Comparison of ENCODE assay signal across 1 cellular context in the genomic region with DNA sequence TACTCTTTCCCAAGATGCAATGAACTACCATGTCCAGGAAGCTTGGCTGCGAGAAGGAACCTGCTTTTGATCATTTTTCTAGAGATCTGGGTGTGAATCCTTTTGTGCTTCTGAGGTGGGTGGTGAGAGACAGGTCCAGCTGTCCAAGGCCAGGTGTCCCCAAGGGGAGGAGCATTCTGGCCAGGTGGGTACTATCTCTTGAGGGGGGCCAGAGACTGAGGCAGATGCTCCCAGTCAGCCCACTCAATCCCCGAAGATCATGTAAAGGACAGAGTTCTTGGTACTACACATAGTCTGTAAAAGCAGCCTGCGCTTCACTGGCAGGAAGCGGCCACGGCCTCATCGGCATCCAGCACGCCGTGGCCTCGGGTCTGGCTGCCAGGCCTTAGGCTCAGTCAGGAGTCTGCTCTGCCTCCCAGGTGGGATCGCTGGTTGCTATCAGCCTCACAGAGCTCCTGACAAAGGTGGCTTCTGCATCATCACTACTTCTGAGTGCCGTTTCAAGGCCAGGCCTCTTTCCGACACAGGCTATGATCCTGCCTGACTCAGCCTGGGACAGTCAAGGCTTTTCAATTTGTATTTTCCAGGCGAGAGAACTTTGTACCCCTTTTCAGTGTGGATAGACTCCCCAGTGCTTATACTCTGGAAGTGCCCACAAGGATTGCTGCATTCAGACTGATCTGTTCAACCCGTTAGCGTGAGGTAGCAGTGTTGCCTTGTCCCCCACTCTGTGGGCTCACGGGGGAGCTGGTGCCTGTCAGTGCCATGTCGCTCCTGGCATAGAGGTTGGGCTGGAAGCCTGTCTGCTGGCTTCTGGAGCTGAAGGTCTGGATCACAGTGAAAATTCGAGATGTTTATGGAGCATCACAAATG.
TF ChIP-seq lines count a peak whose summit lies in the region.

No MANE protein-coding gene starts in this region.

TF ChIP-seq in HepG2, 621 proteins besides CTCF, POLR2A, EP300 and RAD21 (continued from another document and continues in another):
- TF ChIP-seq, protein P1, sequence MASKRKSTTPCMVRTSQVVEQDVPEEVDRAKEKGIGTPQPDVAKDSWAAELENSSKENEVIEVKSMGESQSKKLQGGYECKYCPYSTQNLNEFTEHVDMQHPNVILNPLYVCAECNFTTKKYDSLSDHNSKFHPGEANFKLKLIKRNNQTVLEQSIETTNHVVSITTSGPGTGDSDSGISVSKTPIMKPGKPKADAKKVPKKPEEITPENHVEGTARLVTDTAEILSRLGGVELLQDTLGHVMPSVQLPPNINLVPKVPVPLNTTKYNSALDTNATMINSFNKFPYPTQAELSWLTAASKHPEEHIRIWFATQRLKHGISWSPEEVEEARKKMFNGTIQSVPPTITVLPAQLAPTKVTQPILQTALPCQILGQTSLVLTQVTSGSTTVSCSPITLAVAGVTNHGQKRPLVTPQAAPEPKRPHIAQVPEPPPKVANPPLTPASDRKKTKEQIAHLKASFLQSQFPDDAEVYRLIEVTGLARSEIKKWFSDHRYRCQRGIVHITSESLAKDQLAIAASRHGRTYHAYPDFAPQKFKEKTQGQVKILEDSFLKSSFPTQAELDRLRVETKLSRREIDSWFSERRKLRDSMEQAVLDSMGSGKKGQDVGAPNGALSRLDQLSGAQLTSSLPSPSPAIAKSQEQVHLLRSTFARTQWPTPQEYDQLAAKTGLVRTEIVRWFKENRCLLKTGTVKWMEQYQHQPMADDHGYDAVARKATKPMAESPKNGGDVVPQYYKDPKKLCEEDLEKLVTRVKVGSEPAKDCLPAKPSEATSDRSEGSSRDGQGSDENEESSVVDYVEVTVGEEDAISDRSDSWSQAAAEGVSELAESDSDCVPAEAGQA (IDR thresholded peaks at IDR 0.05; ENCODE audit: low read depth) = no peak
- TF ChIP-seq, protein P1 (CRISPR knock-in tag; IDR thresholded peaks at IDR 0.05; ENCODE audit: borderline replicate concordance) = no peak
- no peak for TF ChIP-seq TBP (CRISPR knock-in tag; IDR thresholded peaks at IDR 0.05)
- TF ChIP-seq, protein P2, sequence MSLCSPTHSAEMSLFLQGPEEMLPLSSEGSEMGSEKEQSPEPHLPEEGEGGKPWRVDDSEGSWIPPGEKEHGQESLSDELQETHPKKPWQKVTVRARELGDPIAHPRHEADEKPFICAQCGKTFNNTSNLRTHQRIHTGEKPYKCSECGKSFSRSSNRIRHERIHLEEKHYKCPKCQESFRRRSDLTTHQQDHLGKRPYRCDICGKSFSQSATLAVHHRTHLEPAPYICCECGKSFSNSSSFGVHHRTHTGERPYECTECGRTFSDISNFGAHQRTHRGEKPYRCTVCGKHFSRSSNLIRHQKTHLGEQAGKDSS (CRISPR knock-in tag; IDR thresholded peaks at IDR 0.05; ENCODE audit: borderline replicate concordance, low read depth) = no peak
- TF ChIP-seq, protein P3, sequence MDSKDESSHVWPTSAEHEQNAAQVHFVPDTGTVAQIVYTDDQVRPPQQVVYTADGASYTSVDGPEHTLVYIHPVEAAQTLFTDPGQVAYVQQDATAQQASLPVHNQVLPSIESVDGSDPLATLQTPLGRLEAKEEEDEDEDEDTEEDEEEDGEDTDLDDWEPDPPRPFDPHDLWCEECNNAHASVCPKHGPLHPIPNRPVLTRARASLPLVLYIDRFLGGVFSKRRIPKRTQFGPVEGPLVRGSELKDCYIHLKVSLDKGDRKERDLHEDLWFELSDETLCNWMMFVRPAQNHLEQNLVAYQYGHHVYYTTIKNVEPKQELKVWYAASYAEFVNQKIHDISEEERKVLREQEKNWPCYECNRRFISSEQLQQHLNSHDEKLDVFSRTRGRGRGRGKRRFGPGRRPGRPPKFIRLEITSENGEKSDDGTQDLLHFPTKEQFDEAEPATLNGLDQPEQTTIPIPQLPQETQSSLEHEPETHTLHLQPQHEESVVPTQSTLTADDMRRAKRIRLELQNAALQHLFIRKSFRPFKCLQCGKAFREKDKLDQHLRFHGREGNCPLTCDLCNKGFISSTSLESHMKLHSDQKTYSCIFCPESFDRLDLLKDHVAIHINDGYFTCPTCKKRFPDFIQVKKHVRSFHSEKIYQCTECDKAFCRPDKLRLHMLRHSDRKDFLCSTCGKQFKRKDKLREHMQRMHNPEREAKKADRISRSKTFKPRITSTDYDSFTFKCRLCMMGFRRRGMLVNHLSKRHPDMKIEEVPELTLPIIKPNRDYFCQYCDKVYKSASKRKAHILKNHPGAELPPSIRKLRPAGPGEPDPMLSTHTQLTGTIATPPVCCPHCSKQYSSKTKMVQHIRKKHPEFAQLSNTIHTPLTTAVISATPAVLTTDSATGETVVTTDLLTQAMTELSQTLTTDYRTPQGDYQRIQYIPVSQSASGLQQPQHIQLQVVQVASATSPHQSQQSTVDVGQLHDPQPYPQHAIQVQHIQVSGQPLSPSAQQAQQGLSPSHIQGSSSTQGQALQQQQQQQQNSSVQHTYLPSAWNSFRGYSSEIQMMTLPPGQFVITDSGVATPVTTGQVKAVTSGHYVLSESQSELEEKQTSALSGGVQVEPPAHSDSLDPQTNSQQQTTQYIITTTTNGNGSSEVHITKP (CRISPR knock-in tag; IDR thresholded peaks at IDR 0.05; ENCODE audit: low read depth) = no peak
- TF ChIP-seq, protein P4, sequence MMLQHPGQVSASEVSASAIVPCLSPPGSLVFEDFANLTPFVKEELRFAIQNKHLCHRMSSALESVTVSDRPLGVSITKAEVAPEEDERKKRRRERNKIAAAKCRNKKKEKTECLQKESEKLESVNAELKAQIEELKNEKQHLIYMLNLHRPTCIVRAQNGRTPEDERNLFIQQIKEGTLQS (CRISPR knock-in tag; IDR thresholded peaks at IDR 0.05) = peak; percentile 43; the same call in 1 of the 2 replicates
- TF ChIP-seq SP2 (CRISPR knock-in tag; IDR thresholded peaks at IDR 0.05) = no peak
- TF ChIP-seq SIN3B (IDR thresholded peaks at IDR 0.05; ENCODE audit: low read length) = no peak
- TF ChIP-seq ZNF282 (IDR thresholded peaks at IDR 0.05; ENCODE audit: partially characterized antibody) = no peak
- no peak for TF ChIP-seq ZFP36L2 (CRISPR knock-in tag; IDR thresholded peaks at IDR 0.05)
- TF ChIP-seq, protein P5, sequence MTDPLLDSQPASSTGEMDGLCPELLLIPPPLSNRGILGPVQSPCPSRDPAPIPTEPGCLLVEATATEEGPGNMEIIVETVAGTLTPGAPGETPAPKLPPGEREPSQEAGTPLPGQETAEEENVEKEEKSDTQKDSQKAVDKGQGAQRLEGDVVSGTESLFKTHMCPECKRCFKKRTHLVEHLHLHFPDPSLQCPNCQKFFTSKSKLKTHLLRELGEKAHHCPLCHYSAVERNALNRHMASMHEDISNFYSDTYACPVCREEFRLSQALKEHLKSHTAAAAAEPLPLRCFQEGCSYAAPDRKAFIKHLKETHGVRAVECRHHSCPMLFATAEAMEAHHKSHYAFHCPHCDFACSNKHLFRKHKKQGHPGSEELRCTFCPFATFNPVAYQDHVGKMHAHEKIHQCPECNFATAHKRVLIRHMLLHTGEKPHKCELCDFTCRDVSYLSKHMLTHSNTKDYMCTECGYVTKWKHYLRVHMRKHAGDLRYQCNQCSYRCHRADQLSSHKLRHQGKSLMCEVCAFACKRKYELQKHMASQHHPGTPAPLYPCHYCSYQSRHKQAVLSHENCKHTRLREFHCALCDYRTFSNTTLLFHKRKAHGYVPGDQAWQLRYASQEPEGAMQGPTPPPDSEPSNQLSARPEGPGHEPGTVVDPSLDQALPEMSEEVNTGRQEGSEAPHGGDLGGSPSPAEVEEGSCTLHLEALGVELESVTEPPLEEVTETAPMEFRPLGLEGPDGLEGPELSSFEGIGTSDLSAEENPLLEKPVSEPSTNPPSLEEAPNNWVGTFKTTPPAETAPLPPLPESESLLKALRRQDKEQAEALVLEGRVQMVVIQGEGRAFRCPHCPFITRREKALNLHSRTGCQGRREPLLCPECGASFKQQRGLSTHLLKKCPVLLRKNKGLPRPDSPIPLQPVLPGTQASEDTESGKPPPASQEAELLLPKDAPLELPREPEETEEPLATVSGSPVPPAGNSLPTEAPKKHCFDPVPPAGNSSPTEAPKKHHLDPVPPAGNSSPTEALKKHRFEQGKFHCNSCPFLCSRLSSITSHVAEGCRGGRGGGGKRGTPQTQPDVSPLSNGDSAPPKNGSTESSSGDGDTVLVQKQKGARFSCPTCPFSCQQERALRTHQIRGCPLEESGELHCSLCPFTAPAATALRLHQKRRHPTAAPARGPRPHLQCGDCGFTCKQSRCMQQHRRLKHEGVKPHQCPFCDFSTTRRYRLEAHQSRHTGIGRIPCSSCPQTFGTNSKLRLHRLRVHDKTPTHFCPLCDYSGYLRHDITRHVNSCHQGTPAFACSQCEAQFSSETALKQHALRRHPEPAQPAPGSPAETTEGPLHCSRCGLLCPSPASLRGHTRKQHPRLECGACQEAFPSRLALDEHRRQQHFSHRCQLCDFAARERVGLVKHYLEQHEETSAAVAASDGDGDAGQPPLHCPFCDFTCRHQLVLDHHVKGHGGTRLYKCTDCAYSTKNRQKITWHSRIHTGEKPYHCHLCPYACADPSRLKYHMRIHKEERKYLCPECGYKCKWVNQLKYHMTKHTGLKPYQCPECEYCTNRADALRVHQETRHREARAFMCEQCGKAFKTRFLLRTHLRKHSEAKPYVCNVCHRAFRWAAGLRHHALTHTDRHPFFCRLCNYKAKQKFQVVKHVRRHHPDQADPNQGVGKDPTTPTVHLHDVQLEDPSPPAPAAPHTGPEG (CRISPR knock-in tag; IDR thresholded peaks at IDR 0.05) = no peak
- TF ChIP-seq, protein P6, sequence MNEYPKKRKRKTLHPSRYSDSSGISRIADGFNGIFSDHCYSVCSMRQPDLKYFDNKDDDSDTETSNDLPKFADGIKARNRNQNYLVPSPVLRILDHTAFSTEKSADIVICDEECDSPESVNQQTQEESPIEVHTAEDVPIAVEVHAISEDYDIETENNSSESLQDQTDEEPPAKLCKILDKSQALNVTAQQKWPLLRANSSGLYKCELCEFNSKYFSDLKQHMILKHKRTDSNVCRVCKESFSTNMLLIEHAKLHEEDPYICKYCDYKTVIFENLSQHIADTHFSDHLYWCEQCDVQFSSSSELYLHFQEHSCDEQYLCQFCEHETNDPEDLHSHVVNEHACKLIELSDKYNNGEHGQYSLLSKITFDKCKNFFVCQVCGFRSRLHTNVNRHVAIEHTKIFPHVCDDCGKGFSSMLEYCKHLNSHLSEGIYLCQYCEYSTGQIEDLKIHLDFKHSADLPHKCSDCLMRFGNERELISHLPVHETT (CRISPR knock-in tag; conservative IDR thresholded peaks at IDR 0.05) = no peak
- TF ChIP-seq CBFB (CRISPR knock-in tag; IDR thresholded peaks at IDR 0.05) = no peak
- no peak for TF ChIP-seq RAD51 (IDR thresholded peaks at IDR 0.05; ENCODE audit: borderline replicate concordance)
- 0 out of 2 replicates have a peak, but pooled peaks have one; percentile 2 for TF ChIP-seq ZBTB7B (CRISPR knock-in tag; IDR thresholded peaks at IDR 0.05)
- TF ChIP-seq, protein P7, sequence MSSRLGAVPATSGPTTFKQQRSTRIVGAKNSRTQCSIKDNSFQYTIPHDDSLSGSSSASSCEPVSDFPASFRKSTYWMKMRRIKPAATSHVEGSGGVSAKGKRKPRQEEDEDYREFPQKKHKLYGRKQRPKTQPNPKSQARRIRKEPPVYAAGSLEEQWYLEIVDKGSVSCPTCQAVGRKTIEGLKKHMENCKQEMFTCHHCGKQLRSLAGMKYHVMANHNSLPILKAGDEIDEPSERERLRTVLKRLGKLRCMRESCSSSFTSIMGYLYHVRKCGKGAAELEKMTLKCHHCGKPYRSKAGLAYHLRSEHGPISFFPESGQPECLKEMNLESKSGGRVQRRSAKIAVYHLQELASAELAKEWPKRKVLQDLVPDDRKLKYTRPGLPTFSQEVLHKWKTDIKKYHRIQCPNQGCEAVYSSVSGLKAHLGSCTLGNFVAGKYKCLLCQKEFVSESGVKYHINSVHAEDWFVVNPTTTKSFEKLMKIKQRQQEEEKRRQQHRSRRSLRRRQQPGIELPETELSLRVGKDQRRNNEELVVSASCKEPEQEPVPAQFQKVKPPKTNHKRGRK (CRISPR knock-in tag; IDR thresholded peaks at IDR 0.05) = 0 out of 2 replicates have a peak, but pooled peaks have one; percentile 37
- no peak for TF ChIP-seq GTF3A (CRISPR knock-in tag; conservative IDR thresholded peaks at IDR 0.05)
- TF ChIP-seq, protein P8, sequence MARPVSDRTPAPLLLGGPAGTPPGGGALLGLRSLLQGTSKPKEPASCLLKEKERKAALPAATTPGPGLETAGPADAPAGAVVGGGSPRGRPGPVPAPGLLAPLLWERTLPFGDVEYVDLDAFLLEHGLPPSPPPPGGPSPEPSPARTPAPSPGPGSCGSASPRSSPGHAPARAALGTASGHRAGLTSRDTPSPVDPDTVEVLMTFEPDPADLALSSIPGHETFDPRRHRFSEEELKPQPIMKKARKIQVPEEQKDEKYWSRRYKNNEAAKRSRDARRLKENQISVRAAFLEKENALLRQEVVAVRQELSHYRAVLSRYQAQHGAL (CRISPR knock-in tag; IDR thresholded peaks at IDR 0.05; ENCODE audit: not compliant biosample characterization) = no peak
- TF ChIP-seq IKZF1 (IDR thresholded peaks at IDR 0.05) = no peak
- TF ChIP-seq RBFOX2 (IDR thresholded peaks at IDR 0.05; ENCODE audit: low read depth, low read length) = no peak
- TF ChIP-seq, protein P9, sequence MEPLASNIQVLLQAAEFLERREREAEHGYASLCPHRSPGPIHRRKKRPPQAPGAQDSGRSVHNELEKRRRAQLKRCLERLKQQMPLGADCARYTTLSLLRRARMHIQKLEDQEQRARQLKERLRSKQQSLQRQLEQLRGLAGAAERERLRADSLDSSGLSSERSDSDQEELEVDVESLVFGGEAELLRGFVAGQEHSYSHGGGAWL (CRISPR knock-in tag; IDR thresholded peaks at IDR 0.05) = no peak
- TF ChIP-seq HNRNPUL1 (IDR thresholded peaks at IDR 0.05; ENCODE audit: low read depth, low read length) = no peak
- TF ChIP-seq SSRP1 (CRISPR knock-in tag; IDR thresholded peaks at IDR 0.05) = peak; percentile 86
- TF ChIP-seq, protein P10, sequence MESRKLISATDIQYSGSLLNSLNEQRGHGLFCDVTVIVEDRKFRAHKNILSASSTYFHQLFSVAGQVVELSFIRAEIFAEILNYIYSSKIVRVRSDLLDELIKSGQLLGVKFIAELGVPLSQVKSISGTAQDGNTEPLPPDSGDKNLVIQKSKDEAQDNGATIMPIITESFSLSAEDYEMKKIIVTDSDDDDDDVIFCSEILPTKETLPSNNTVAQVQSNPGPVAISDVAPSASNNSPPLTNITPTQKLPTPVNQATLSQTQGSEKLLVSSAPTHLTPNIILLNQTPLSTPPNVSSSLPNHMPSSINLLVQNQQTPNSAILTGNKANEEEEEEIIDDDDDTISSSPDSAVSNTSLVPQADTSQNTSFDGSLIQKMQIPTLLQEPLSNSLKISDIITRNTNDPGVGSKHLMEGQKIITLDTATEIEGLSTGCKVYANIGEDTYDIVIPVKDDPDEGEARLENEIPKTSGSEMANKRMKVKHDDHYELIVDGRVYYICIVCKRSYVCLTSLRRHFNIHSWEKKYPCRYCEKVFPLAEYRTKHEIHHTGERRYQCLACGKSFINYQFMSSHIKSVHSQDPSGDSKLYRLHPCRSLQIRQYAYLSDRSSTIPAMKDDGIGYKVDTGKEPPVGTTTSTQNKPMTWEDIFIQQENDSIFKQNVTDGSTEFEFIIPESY (CRISPR knock-in tag; IDR thresholded peaks at IDR 0.05) = peak; percentile 34; the same call in 1 of the 2 replicates
